In genomic region chr16:89350701-89351380, GRCh38 we compare ENCODE assay signal across 10 cellular contexts.
A peak's percentile ranks its signal among the peaks of the same experiment; 100 is the strongest.
DNase-seq lines count a peak whose midpoint lies in the region; ATAC-seq and TF ChIP-seq lines count a peak whose summit lies in the region.
"Had no signal": no experiment of that assay in that cellular context is flagged by ENCODE, and none has a peak within 500 bp of the region (broad histone marks: within the 10 kb centered on the region; RNA-seq: fewer than 3 reads in every experiment).

No MANE protein-coding gene starts in this region.

- intact Hi-C loops in mammary epithelial cell (cut with micrococcal nuclease) = no loop called here
- intact Hi-C loops in breast epithelium (cut with DNase I; ENCODE audit: low total_unique reads) = no loop called here

- no peak overlapping the region for H3K9ac ChIP-seq in mammary epithelial cell (ENCODE audit: insufficient read depth, low read length)

- no peak overlapping the region for H2AFZ ChIP-seq in mammary epithelial cell (ENCODE audit: low read depth, low read length)

- H3K27me3 ChIP-seq in mammary epithelial cell (ENCODE audit: insufficient read depth, low read length) (no peaks in the 10 kb centered on the region), breast epithelium (no peaks in the 10 kb centered on the region)
- H3K27me3 ChIP-seq: ovary, Peyer's patch had no signal

- peaks cover 34% of the 10 kb centered on the region for H3K4me1 Mint-ChIP-seq in mesothelial cell of epicardium
- H3K4me1 Mint-ChIP-seq in stimulated activated naive CD8-positive, alpha-beta T cell treated with anti-CD3 and anti-CD28 coated beads, Interleukin-15, amount 100 ng/mL, for 72 hours = peaks cover 100% of the 10 kb centered on the region

- H3K4me3 ChIP-seq in mammary epithelial cell (replicated peaks in 1 of 3; ENCODE audit: insufficient read depth in 1 of 3, low read depth in 2 of 3, low read length in 3 of 3) (no peak overlapping the region), breast epithelium (no peak overlapping the region)
- H3K4me3 ChIP-seq: ovary, Peyer's patch had no signal

- dilution Hi-C loops in mammary epithelial cell (cut with HindIII; ENCODE audit: low sequenced_read_pairs) = no loop called here

- no peaks in the 10 kb centered on the region for H3K36me3 ChIP-seq in mammary epithelial cell (ENCODE audit: insufficient read depth, low read length)
- H3K36me3 ChIP-seq in breast epithelium = no peaks in the 10 kb centered on the region
- H3K36me3 ChIP-seq: ovary, Peyer's patch had no signal

- H3K4me3 Mint-ChIP-seq in mesothelial cell of epicardium = no peak overlapping the region
- H3K4me3 Mint-ChIP-seq in stimulated activated naive CD8-positive, alpha-beta T cell treated with anti-CD3 and anti-CD28 coated beads, Interleukin-15, amount 100 ng/mL, for 72 hours = peak overlapping the region; percentile 2 to 69

- H3K9me3 Mint-ChIP-seq in mesothelial cell of epicardium = no peaks in the 10 kb centered on the region
- H3K9me3 Mint-ChIP-seq in stimulated activated naive CD8-positive, alpha-beta T cell treated with anti-CD3 and anti-CD28 coated beads, Interleukin-15, amount 100 ng/mL, for 72 hours = no peaks in the 10 kb centered on the region

- H3K27ac ChIP-seq in mammary epithelial cell (ENCODE audit: insufficient read depth, low read depth, low read length) = no peak overlapping the region
- no peak overlapping the region for H3K27ac ChIP-seq in breast epithelium
- H3K27ac ChIP-seq: ovary had no signal

- no peak for TF ChIP-seq CTCF in mammary epithelial cell (conservative IDR thresholded peaks at IDR 0.05 in 1 of 2, IDR thresholded peaks at IDR 0.05 in 1 of 2; ENCODE audit: extremely low read depth in 1 of 2, insufficient read depth in 1 of 2, low read depth in 1 of 2, low read length in 2 of 2)
- no peak for TF ChIP-seq CTCF in breast epithelium (IDR thresholded peaks at IDR 0.05)
- no peak for TF ChIP-seq CTCF in mesothelial cell of epicardium (IDR thresholded peaks at IDR 0.05; ENCODE audit: unreplicated experiment)

- H3K36me3 Mint-ChIP-seq in mesothelial cell of epicardium = peaks cover 3% of the 10 kb centered on the region

- H4K20me1 ChIP-seq in mammary epithelial cell (ENCODE audit: insufficient read depth, low read length) = peaks cover 6% of the 10 kb centered on the region

- BruUV-seq in mammary epithelial cell (replicated peaks; lab: Mats Ljungman, UMichigan) = no TSS peak

- in situ Hi-C loops in mammary epithelial cell (cut with MboI; ENCODE audit: low sequenced_read_pairs in 2 of 2) = no loop called here

- peaks cover 28% of the 10 kb centered on the region for H3K4me1 ChIP-seq in mammary epithelial cell (ENCODE audit: insufficient read depth, low read length)
- no peaks in the 10 kb centered on the region for H3K4me1 ChIP-seq in breast epithelium

- H3K4me2 ChIP-seq in mammary epithelial cell (ENCODE audit: insufficient read depth, low read depth, low read length) = no peak overlapping the region

- CTCF ChIA-PET in mammary epithelial cell (lab: Charles Lee; ENCODE audit: low non-redundant PET) = no interaction called here

- H3K9me3 ChIP-seq in mammary epithelial cell (replicated peaks; ENCODE audit: insufficient read depth, low read length) = no peaks in the 10 kb centered on the region
- H3K9me3 ChIP-seq in breast epithelium = no peaks in the 10 kb centered on the region
- H3K9me3 ChIP-seq: ovary, Peyer's patch had no signal

- H3K27me3 Mint-ChIP-seq in mesothelial cell of epicardium (ENCODE audit: low read depth) = no peaks in the 10 kb centered on the region
- H3K27me3 Mint-ChIP-seq in stimulated activated naive CD8-positive, alpha-beta T cell treated with anti-CD3 and anti-CD28 coated beads, Interleukin-15, amount 100 ng/mL, for 72 hours = no peaks in the 10 kb centered on the region

- peaks cover 100% of the 10 kb centered on the region for H3K79me2 ChIP-seq in mammary epithelial cell (ENCODE audit: insufficient read depth, low read length)

- DNase-seq in mammary epithelial cell (peak; percentile 50), breast epithelium (ENCODE audit: low spot score in 2 of 2) (no peak), mesothelial cell of epicardium (ENCODE audit: low spot score in 2 of 2, unreplicated experiment in 2 of 2) (no peak), NCI-H128 (lab: John Stamatoyannopoulos, UW; ENCODE audit: unreplicated experiment) (no peak)
- peak; percentile 54 for DNase-seq in activated naive CD4-positive, alpha-beta T cell treated with anti-CD3 and anti-CD28 coated beads, Interleukin-2, amount 50 U/mL, for 16 hours
- DNase-seq in stimulated activated naive CD8-positive, alpha-beta T cell treated with anti-CD3 and anti-CD28 coated beads, Interleukin-15, amount 100 ng/mL, for 72 hours = peak in 1 of 2 donors; percentile 53

- H3K27ac Mint-ChIP-seq in mesothelial cell of epicardium = peak overlapping the region; percentile 65
- peak overlapping the region; percentile 7 to 75 for H3K27ac Mint-ChIP-seq in stimulated activated naive CD8-positive, alpha-beta T cell treated with anti-CD3 and anti-CD28 coated beads, Interleukin-15, amount 100 ng/mL, for 72 hours

- no peak for TF ChIP-seq POLR2A in breast epithelium (IDR thresholded peaks at IDR 0.05)

- 78% methylated on average over 18 of the region's 18 CpGs for WGBS in mammary epithelial cell (ENCODE audit: low coverage, missing lambda C conversion rate)

- ATAC-seq in stimulated activated naive CD8-positive, alpha-beta T cell treated with anti-CD3 and anti-CD28 coated beads, Interleukin-15, amount 100 ng/mL, for 72 hours = peak; percentile 83
- no peak for ATAC-seq in HG02970 (IDR thresholded peaks at IDR 0.05; ENCODE audit: low FRiP score, unreplicated experiment)
- no peak for ATAC-seq in HG02623 (IDR thresholded peaks at IDR 0.05; ENCODE audit: unreplicated experiment)

Comparison
In these comparisons a context has a peak if more than half of its experiments do, and no peak if none do; other contexts are left out.
1. DNase-seq: peak in mammary epithelial cell (single experiment) and activated naive CD4-positive, alpha-beta T cell treated with anti-CD3 and anti-CD28 coated beads, Interleukin-2, amount 50 U/mL, for 16 hours (single experiment); none in breast epithelium (0 of 2), mesothelial cell of epicardium (0 of 2) and NCI-H128 (single experiment).